ENCODE assay signal across 28 cellular contexts in the genomic region with DNA sequence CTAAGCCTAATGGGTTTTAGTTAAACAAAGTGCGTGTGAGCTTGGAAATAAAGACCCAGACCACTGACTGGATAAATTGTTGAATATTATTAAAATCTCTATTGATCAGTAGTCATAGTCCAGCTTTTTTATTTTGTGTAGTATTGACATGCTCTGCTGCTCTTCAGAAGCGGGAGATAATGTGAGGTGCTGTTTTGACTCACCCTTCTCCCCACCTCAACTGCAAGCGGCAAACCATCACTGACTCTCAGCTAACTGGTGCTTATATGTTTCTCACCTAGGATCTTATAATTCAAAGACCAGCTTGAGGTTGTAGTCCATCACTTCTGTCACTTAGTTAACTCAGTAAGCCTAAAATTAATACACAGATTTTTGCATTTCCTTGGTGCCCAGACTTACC.
DNase-seq lines count a peak whose midpoint lies in the region; ATAC-seq, FAIRE-seq and TF ChIP-seq lines count a peak whose summit lies in the region.
"Had no signal": no experiment of that assay in that cellular context is flagged by ENCODE, and none has a peak within 500 bp of the region (broad histone marks: within the 10 kb centered on the region; RNA-seq: fewer than 3 reads in every experiment).

No MANE protein-coding gene starts in this region.

- no peaks in the 10 kb centered on the region for H4K20me1 ChIP-seq in GM12878 (ENCODE audit: control insufficient read depth, insufficient read depth)

- TF ChIP-seq EP300 in GM12878 (IDR thresholded peaks at IDR 0.05; ENCODE audit: borderline replicate concordance in 1 of 2, control insufficient read depth in 1 of 2, low read depth in 2 of 2, low read length in 2 of 2), result no peak

- DNase-seq in GM18507 (ENCODE audit: extremely low spot score, insufficient read length, low read depth), result peak; percentile 7
- DNase-seq in GM12878 (ENCODE audit: low read depth, low spot score), result no peak
- no peak for DNase-seq in G401 (ENCODE audit: low spot score)
- no peak for DNase-seq in omental fat pad (ENCODE audit: low spot score)
- DNase-seq in NCI-H446 treated with DMSO at 0.1 percent for 48 hours (lab: John Stamatoyannopoulos, UW), result no peak
- DNase-seq in NK-92 (lab: John Stamatoyannopoulos, UW; ENCODE audit: unreplicated experiment), result no peak
- DNase-seq: activated CD4-positive, alpha-beta T cell treated with anti-CD3 and anti-CD28 coated beads, Interleukin-2, amount 10 ng/mL, durations not matched to agents 24 days and 14 days; activated naive CD4-positive, alpha-beta T cell treated with anti-CD3 and anti-CD28 coated beads, Interleukin-2, amount 50 U/mL, for 16 hours; amygdala; colonic mucosa; EL; esophagus squamous epithelium; left ventricle myocardium superior; naive thymus-derived CD4-positive, alpha-beta T cell; NCI-H1105 treated with DMSO at 0.1 percent for 48 hours; NCI-H2081; NCI-H446; occipital lobe; OCI-M1; T-helper 9 cell; transverse colon; WERI-Rb-1 had no signal

- WGBS in GM12878 (ENCODE audit: insufficient coverage, insufficient replicate concordance, low lambda C conversion rate, missing lambda C conversion rate), result 48% methylated on average over 3 of the region's 3 CpGs

- TF ChIP-seq CTCF in GM12878 (IDR thresholded peaks at IDR 0.05 in 2 of 3, conservative IDR thresholded peaks at IDR 0.05 in 1 of 3; ENCODE audit: control insufficient read depth in 2 of 3, extremely low read depth in 1 of 3, insufficient read depth in 1 of 3, low read depth in 3 of 3, low read length in 3 of 3), result no peak
- no peak for TF ChIP-seq CTCF in omental fat pad (IDR thresholded peaks at IDR 0.05)

- no peak overlapping the region for H3K4me3 ChIP-seq in GM12878
- H3K4me3 ChIP-seq: colonic mucosa, esophagus squamous epithelium, skin epidermis, transverse colon had no signal

- no peaks in the 10 kb centered on the region for H3K4me1 ChIP-seq in GM12878 (ENCODE audit: control insufficient read depth, insufficient read depth, low read length)
- H3K4me1 ChIP-seq: colonic mucosa, esophagus squamous epithelium, transverse colon had no signal

- RAD21 ChIA-PET in GM12878 (lab: Charles Lee; ENCODE audit: unreplicated experiment), result interaction anchor here (0.6 to 1.8 kb wide), 3 partner anchors 92 to 99 kb away, joined by 3 to 4 read pairs (median 3); partner anchors contain the start of gene ATP10D

- peak; percentile 53 for FAIRE-seq in GM18507 (lab: Jason Lieb, UNC)
- no peak for FAIRE-seq in GM12878 (lab: Jason Lieb, UNC)
- FAIRE-seq: bronchial epithelial cell, frontal cortex had no signal

- H3K4me2 ChIP-seq in GM12878 (ENCODE audit: control insufficient read depth, insufficient read depth), result no peak overlapping the region

- no peak overlapping the region for H3K27ac ChIP-seq in GM12878 (ENCODE audit: control insufficient read depth, insufficient read depth)
- H3K27ac ChIP-seq: colonic mucosa, esophagus squamous epithelium, skin epidermis, transverse colon, WERI-Rb-1 had no signal

- no peaks in the 10 kb centered on the region; a peak in 1 of 4 replicates for H3K27me3 ChIP-seq in GM12878 (replicated peaks in 1 of 2; ENCODE audit: control insufficient read depth in 2 of 2, insufficient read depth in 2 of 2, low read length in 1 of 2)
- H3K27me3 ChIP-seq: colonic mucosa, esophagus squamous epithelium, transverse colon had no signal

- H3K9me3 ChIP-seq in GM12878 (replicated peaks; ENCODE audit: control insufficient read depth, insufficient read depth, low read length), result no peaks in the 10 kb centered on the region
- H3K9me3 ChIP-seq: colonic mucosa, esophagus squamous epithelium, transverse colon had no signal

- ATAC-seq in GM19351 (IDR thresholded peaks at IDR 0.05; ENCODE audit: unreplicated experiment) (peak; percentile 94), HG02938 (IDR thresholded peaks at IDR 0.05; ENCODE audit: unreplicated experiment) (peak; percentile 55), GM12878 (peak; percentile 92), omental fat pad (ENCODE audit: low FRiP score) (no peak)
- ATAC-seq: left ventricle myocardium superior; naive thymus-derived CD4-positive, alpha-beta T cell; Right ventricle myocardium inferior had no signal

- TF ChIP-seq RAD21 in GM12878 (IDR thresholded peaks at IDR 0.05; ENCODE audit: insufficient read depth, low read depth, low read length), result no peak

- intact Hi-C loops in GM12878 (cut with micrococcal nuclease; ENCODE audit: unreplicated experiment), result loop anchor here (5.0 kb wide), 1 partner anchor 91 kb away; no protein-coding TSS in a partner anchor

- POLR2A ChIA-PET in GM12878 (lab: Charles Lee), result interaction anchor here (1.1 kb wide), 1 partner anchor 92 kb away, joined by 5 read pairs; no protein-coding TSS in a partner anchor

- TF ChIP-seq POLR2A in GM12878 (IDR thresholded peaks at IDR 0.05; ENCODE audit: low read depth, low read length), result no peak

- H3K9ac ChIP-seq in GM12878 (ENCODE audit: control insufficient read depth, insufficient read depth, low read length), result no peak overlapping the region

- in situ Hi-C loops in GM12878 (cut with MboI), result no loop called here
- in situ Hi-C loops in G401 (cut with HindIII; ENCODE audit: low sequenced_read_pairs), result no loop called here

- BruUV-seq in GM12878 (replicated peaks; lab: Mats Ljungman, UMichigan), result no TSS peak

- H2AFZ ChIP-seq in GM12878 (ENCODE audit: control insufficient read depth, low read depth, low read length), result no peak overlapping the region

- SMC1A ChIA-PET in GM12878 (lab: Charles Lee; ENCODE audit: uncharacterized antibody, unreplicated experiment), result interaction anchor here (0.9 to 2.3 kb wide), 4 partner anchors 8 to 118 kb away, joined by 3 to 10 read pairs (median 6); partner anchors contain the start of gene COMMD8

- H3K36me3 ChIP-seq in GM12878 (ENCODE audit: control insufficient read depth in 2 of 2, insufficient read depth in 2 of 2, low read length in 1 of 2), result no peaks in the 10 kb centered on the region
- H3K36me3 ChIP-seq: colonic mucosa, esophagus squamous epithelium, transverse colon, WERI-Rb-1 had no signal

- CTCF ChIA-PET in GM12878 (lab: Yijun Ruan, JAX), result interaction anchor here (0.7 to 4.1 kb wide), 7 partner anchors 8 to 281 kb away, joined by 3 to 13 read pairs (median 6); partner anchors contain the start of gene ATP10D

- no peaks in the 10 kb centered on the region for H3K79me2 ChIP-seq in GM12878 (ENCODE audit: control insufficient read depth, insufficient read depth, low read length)

TF ChIP-seq in GM12878, 131 proteins besides CTCF, POLR2A, EP300 and RAD21:
- no peak for TF ChIP-seq STAT1 (conservative IDR thresholded peaks at IDR 0.05)
- no peak for TF ChIP-seq ZNF217 (IDR thresholded peaks at IDR 0.05)
- no peak for TF ChIP-seq NBN (IDR thresholded peaks at IDR 0.05)
- TF ChIP-seq, protein P1, sequence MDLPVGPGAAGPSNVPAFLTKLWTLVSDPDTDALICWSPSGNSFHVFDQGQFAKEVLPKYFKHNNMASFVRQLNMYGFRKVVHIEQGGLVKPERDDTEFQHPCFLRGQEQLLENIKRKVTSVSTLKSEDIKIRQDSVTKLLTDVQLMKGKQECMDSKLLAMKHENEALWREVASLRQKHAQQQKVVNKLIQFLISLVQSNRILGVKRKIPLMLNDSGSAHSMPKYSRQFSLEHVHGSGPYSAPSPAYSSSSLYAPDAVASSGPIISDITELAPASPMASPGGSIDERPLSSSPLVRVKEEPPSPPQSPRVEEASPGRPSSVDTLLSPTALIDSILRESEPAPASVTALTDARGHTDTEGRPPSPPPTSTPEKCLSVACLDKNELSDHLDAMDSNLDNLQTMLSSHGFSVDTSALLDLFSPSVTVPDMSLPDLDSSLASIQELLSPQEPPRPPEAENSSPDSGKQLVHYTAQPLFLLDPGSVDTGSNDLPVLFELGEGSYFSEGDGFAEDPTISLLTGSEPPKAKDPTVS (IDR thresholded peaks at IDR 0.05; ENCODE audit: low read depth, low read length), result no peak
- TF ChIP-seq PAX5 (IDR thresholded peaks at IDR 0.05; ENCODE audit: borderline replicate concordance, low read depth, low read length), result peak; percentile 63; the same call in 1 of the 2 replicates
- TF ChIP-seq HCFC1 (IDR thresholded peaks at IDR 0.05; ENCODE audit: low read length), result no peak
- TF ChIP-seq CREM (IDR thresholded peaks at IDR 0.05; ENCODE audit: low read depth), result no peak
- no peak for TF ChIP-seq ATF3 (IDR thresholded peaks at IDR 0.05; ENCODE audit: borderline replicate concordance, extremely low read depth, low read depth, low read length)
- TF ChIP-seq JUNB (IDR thresholded peaks at IDR 0.05), result peak; percentile 71
- TF ChIP-seq GATAD2B (conservative IDR thresholded peaks at IDR 0.05; ENCODE audit: low read depth), result no peak
- no peak for TF ChIP-seq NFXL1 (IDR thresholded peaks at IDR 0.05; ENCODE audit: borderline replicate concordance)
- no peak for TF ChIP-seq CEBPB (IDR thresholded peaks at IDR 0.05; ENCODE audit: borderline replicate concordance in 1 of 2, low read depth in 2 of 2, low read length in 2 of 2)
- TF ChIP-seq CBFB (IDR thresholded peaks at IDR 0.05; ENCODE audit: low read depth), result no peak
- TF ChIP-seq CHD1 (IDR thresholded peaks at IDR 0.05; ENCODE audit: low read depth, low read length), result no peak
- no peak for TF ChIP-seq YBX1 (IDR thresholded peaks at IDR 0.05)
- TF ChIP-seq IRF4 (IDR thresholded peaks at IDR 0.05; ENCODE audit: low read depth, low read length), result peak; percentile 66; the same call in 1 of the 2 replicates
- no peak for TF ChIP-seq MEF2A (IDR thresholded peaks at IDR 0.05; ENCODE audit: insufficient read depth, low read depth, low read length)
